14 cellular contexts compared by ENCODE assay signal in the genomic region with DNA sequence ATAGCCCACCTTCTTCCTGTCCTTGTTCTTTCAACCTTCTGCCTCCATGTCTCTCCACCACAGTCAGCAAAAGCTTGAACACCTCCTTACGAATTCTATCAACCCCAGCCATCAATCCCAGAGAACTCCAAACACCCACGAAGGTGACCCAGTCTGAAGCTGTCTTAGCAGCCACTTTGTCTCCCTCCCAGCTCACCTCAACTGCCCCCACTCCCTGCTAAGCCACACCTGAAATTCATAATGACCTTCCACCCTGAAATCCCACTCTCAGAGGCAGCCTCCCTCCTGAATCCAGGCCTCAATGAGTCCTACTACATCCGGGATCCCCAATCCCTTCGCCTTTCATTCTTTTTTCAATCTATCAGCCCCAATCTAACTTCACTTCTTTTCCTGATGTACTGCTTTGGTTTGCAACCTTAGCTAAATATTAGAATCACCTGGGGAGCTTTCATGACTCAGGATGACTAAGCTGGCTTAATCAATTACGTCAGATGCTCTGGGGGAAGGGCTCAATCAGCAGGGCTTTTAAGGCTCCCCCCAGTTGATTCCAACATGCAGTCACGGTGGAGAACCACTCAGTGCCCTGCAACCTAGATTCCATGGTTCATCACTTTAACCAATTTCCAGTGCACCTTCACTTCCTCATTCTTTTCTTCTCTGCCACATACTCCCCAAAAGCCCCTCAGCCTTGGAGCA. TPM values are rescaled to one million over a fixed set of nuclear protein-coding genes. Genes with fewer than 3 reads are reported as not detected.
DNase-seq lines count a peak whose midpoint lies in the region; ATAC-seq and TF ChIP-seq lines count a peak whose summit lies in the region.
"Had no signal": no experiment of that assay in that cellular context is flagged by ENCODE, and none has a peak within 500 bp of the region (broad histone marks: within the 10 kb centered on the region; RNA-seq: fewer than 3 reads in every experiment).

No MANE protein-coding gene starts in this region.

- H3K18ac ChIP-seq in mesendoderm (ENCODE audit: low read length) = no peak overlapping the region

- intact Hi-C loops in uterus (cut with DNase I; ENCODE audit: low total_unique reads) = no loop called here

- peak overlapping the region; percentile 22 for H3K56ac ChIP-seq in mesendoderm (ENCODE audit: low read length)

- no peak overlapping the region for H4K8ac ChIP-seq in mesendoderm (ENCODE audit: low read depth, low read length)

- H3K79me1 ChIP-seq in mesendoderm (ENCODE audit: low read length) = no peaks in the 10 kb centered on the region

- H4K5ac ChIP-seq in mesendoderm (ENCODE audit: low read length) = no peak overlapping the region

- no peaks in the 10 kb centered on the region for H3K36me3 ChIP-seq in mesendoderm (ENCODE audit: control insufficient read depth, insufficient read depth, low read length)
- H3K36me3 ChIP-seq in uterus = no peaks in the 10 kb centered on the region
- H3K36me3 ChIP-seq: cardiac muscle cell, prostate gland had no signal

- no peak overlapping the region for H3K27ac ChIP-seq in mesendoderm (ENCODE audit: low read depth, low read length)
- no peak overlapping the region for H3K27ac ChIP-seq in uterus
- H3K27ac ChIP-seq: cardiac muscle cell, prostate gland had no signal

- H3K4me3 ChIP-seq in choroid plexus epithelial cell (ENCODE audit: low read depth, low read length) (no peak overlapping the region), mesendoderm (ENCODE audit: low read length) (no peak overlapping the region), uterus (no peak overlapping the region)
- H3K4me3 ChIP-seq: cardiac muscle cell, prostate gland had no signal

- TF ChIP-seq POLR2A in uterus (IDR thresholded peaks at IDR 0.05) = no peak

- H2AK5ac ChIP-seq in mesendoderm (ENCODE audit: low read length) = no peak overlapping the region

- H2BK5ac ChIP-seq in mesendoderm (ENCODE audit: low read length) = no peak overlapping the region

- no peaks in the 10 kb centered on the region for H3K27me3 ChIP-seq in mesendoderm (ENCODE audit: insufficient read depth, low read length, poor library complexity)
- no peaks in the 10 kb centered on the region for H3K27me3 ChIP-seq in uterus
- H3K27me3 ChIP-seq: cardiac muscle cell had no signal

- H3K79me2 ChIP-seq in mesendoderm (ENCODE audit: control insufficient read depth, insufficient read depth, low read length) = no peaks in the 10 kb centered on the region

- no peak overlapping the region for H2BK120ac ChIP-seq in mesendoderm (ENCODE audit: low read depth, low read length)

- H3K4me2 ChIP-seq in mesendoderm (ENCODE audit: low read length) = no peak overlapping the region

- DNase-seq in ELR (ENCODE audit: low read depth) = peak; percentile 69
- peak; percentile 33 for DNase-seq in OCI-M1 (lab: John Stamatoyannopoulos, UW)
- DNase-seq in choroid plexus epithelial cell (ENCODE audit: low read depth) = peak; percentile 41
- peak; percentile 64 for DNase-seq in mesendoderm
- no peak for DNase-seq in stimulated activated CD4-positive, alpha-beta T cell treated with anti-CD3 and anti-CD28 coated beads, Interleukin-12 subunit alpha, Interleukin-12 subunit beta, amount 100 ng/mL, for 4 hours
- no peak for DNase-seq in uterus
- DNase-seq in amygdala (lab: John Stamatoyannopoulos, UW) = no peak
- DNase-seq: activated CD4-positive, alpha-beta T cell treated with anti-CD3 and anti-CD28 coated beads, Interleukin-2, amount 10 ng/mL, durations not matched to agents 24 days and 14 days; CD4-positive, alpha-beta T cell; NCI-H1417 treated with DMSO at 0.1 percent for 48 hours; NCI-H69 had no signal

- H2BK15ac ChIP-seq in mesendoderm (replicated peaks; ENCODE audit: low read depth) = no peak overlapping the region

- H3K4ac ChIP-seq in mesendoderm (ENCODE audit: low read depth, low read length) = no peak overlapping the region

- no CpG with 5 or more reads among the region's 6 CpGs for WGBS in mesendoderm (ENCODE audit: extremely low coverage, insufficient coverage, low lambda C conversion rate)

- H3K4me1 ChIP-seq in mesendoderm (ENCODE audit: control insufficient read depth, low read depth, low read length) = no peaks in the 10 kb centered on the region
- H3K4me1 ChIP-seq in uterus = no peaks in the 10 kb centered on the region
- H3K4me1 ChIP-seq: prostate gland had no signal

- H3K9me3 ChIP-seq in uterus = no peaks in the 10 kb centered on the region
- H3K9me3 ChIP-seq: prostate gland had no signal

- ATAC-seq in HG03439 (IDR thresholded peaks at IDR 0.05; ENCODE audit: unreplicated experiment) = no peak

- H3K9ac ChIP-seq in mesendoderm (ENCODE audit: low read length) = no peak overlapping the region

- no peak for TF ChIP-seq CTCF in choroid plexus epithelial cell (conservative IDR thresholded peaks at IDR 0.05; ENCODE audit: low read depth, low read length)
- TF ChIP-seq CTCF in uterus (IDR thresholded peaks at IDR 0.05) = no peak

- H3K23ac ChIP-seq in mesendoderm (ENCODE audit: low read length) = no peak overlapping the region

RNA-seq across cellular contexts. Expression of gene BHMT, which starts 32.2 kb away (rescaled TPM):
- polyA plus RNA-seq in mesendoderm (2013, experiment 1 of 2) = 0.14 TPM
- 0.11 TPM for polyA plus RNA-seq in mesendoderm (2013, experiment 2 of 2)
- under 1 TPM in 2 of 4 donors, not detected in 2; 0.34 to 0.48 TPM for total RNA-seq in uterus
- total RNA-seq: activated CD4-positive, alpha-beta T cell treated with anti-CD3 and anti-CD28 coated beads, Interleukin-2, amount 10 ng/mL, durations not matched to agents 24 days and 14 days; cardiac muscle cell; CD4-positive, alpha-beta T cell had no signal

Comparison
In these comparisons a context has a peak if more than half of its experiments do, and no peak if none do; other contexts are left out.
1. DNase-seq: peak in ELR (single experiment), OCI-M1 (single experiment), choroid plexus epithelial cell (single experiment) and mesendoderm (single experiment); none in stimulated activated CD4-positive, alpha-beta T cell treated with anti-CD3 and anti-CD28 coated beads, Interleukin-12 subunit alpha, Interleukin-12 subunit beta, amount 100 ng/mL, for 4 hours (single experiment), uterus (0 of 2) and amygdala (0 of 56).